ENCODE assay signal across 3 cellular contexts in the genomic region with DNA sequence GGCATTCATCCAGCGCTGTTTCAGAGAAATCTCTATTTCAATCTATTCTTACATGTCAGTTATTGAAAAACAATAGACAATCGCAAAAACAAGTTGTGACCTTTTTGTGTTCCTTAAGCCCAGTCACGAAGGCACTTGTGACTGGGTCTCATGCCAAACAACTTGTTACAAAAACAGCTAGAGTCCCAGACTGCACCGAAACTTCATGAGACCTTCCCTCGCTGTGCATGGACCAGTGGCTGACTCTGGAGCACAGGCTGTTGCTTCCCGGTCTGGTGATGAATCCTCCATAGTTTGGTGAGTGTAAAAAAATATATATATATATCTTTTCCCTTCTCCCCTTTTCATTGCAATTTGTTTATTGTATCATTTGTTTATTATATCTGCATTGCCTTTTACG. TPM values are rescaled to one million over a fixed set of nuclear protein-coding genes. Genes with fewer than 3 reads are reported as not detected.
"Had no signal": no experiment of that assay in that cellular context is flagged by ENCODE, and none has a peak within 500 bp of the region (broad histone marks: within the 10 kb centered on the region; RNA-seq: fewer than 3 reads in every experiment).

No MANE protein-coding gene starts in this region.

RNA-seq across cellular contexts. Expression of a gene that starts 4.8 kb away (rescaled TPM):
- total RNA-seq: activated CD4-positive, alpha-beta T cell treated with anti-CD3 and anti-CD28 coated beads, Interleukin-2, amount 10 ng/mL, durations not matched to agents 24 days and 14 days; activated CD4-positive, alpha-beta T cell treated with anti-CD3 and anti-CD28 coated beads, Interleukin-2, amount 10 ng/mL, durations not matched to agents 7 days and 5 days; WTC11 had no signal
